1 cellular context compared by ENCODE assay signal in genomic region chr2:106248548-106249151, GRCh38.
TF ChIP-seq lines count a peak whose summit lies in the region.

No MANE protein-coding gene starts in this region.

TF ChIP-seq in A549, 52 proteins besides CTCF, POLR2A, EP300 and RAD21:
- TF ChIP-seq SMC3 (IDR thresholded peaks at IDR 0.05) = peak; percentile 50; the same call in 2 of the 3 replicates
